ENCODE assay signal across 1 cellular context in genomic region chr6:75747371-75747984, GRCh38.
TF ChIP-seq lines count a peak whose summit lies in the region.

No MANE protein-coding gene starts in this region.

TF ChIP-seq in HEK293, 187 proteins besides CTCF, POLR2A, EP300 and RAD21 (continued from another document):
- no peak for TF ChIP-seq ZBTB26 (tag by site-specific recombination; optimal IDR thresholded peaks at IDR 0.05)
- peak; percentile 53; the same call in 1 of the 2 replicates for TF ChIP-seq GFI1B (tag by site-specific recombination; IDR thresholded peaks at IDR 0.05)
- TF ChIP-seq ZNF580 (tag by site-specific recombination; IDR thresholded peaks at IDR 0.05) = 0 out of 2 replicates have a peak, but pooled peaks have one; percentile 19
- TF ChIP-seq PRDM6 (tag by site-specific recombination; IDR thresholded peaks at IDR 0.05) = peak; percentile 46
- TF ChIP-seq ZFP3 (tag by site-specific recombination; IDR thresholded peaks at IDR 0.05; ENCODE audit: low read depth) = no peak
- peak; percentile 64 for TF ChIP-seq SETDB1 (IDR thresholded peaks at IDR 0.05; ENCODE audit: insufficient read length, low read length)
- 0 out of 2 replicates have a peak, but pooled peaks have one; percentile 15 for TF ChIP-seq MZF1 (tag by site-specific recombination; IDR thresholded peaks at IDR 0.05; ENCODE audit: borderline replicate concordance)
